1 cellular context compared by ENCODE assay signal in the genomic region with DNA sequence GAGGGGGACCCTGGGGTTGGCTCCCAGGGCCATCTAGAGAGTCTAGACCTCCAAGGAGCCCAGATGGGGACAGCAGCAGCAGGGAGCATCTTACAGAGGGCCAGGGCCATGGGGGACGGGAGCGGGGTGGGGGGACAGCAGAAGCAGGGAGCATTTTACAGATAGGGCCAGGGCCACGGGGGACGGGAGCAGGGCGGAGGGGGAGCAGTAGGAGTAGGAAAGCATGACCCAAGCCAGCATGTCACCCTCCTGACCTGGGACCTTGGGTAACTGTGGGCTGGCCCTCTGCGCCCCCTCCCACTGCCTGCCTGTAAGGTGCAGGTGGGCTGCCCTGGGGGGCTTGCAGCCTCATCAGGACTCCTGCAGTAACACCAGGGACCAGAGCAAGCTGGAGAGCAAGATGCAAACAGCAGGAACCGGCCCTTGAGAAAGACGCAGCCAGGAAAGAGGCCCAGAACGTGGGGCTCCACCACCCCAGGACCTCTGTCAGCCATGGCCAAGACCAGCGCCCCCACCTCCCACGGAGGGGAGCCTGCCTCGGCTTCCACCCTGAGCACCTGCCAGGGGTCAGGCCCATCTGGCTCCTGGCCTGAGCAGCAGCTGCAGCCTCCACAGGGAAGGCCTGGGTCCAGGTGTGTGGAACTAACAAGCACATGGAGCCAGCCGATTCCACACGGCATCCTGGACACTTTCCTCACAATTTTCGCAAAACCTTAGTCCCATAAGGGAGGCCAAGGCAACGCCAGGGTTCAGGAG.
TF ChIP-seq lines count a peak whose summit lies in the region.

No MANE protein-coding gene starts in this region.

TF ChIP-seq in A549, 52 proteins besides CTCF, POLR2A, EP300 and RAD21:
- no peak for TF ChIP-seq CHD2 (IDR thresholded peaks at IDR 0.05; ENCODE audit: low read length, partially characterized antibody)
- no peak for TF ChIP-seq HDAC2 (IDR thresholded peaks at IDR 0.05)
- TF ChIP-seq TP53 (CRISPR knock-in tag; IDR thresholded peaks at IDR 0.05), result no peak
- TF ChIP-seq EHMT2 (IDR thresholded peaks at IDR 0.05; ENCODE audit: low read depth), result no peak
- TF ChIP-seq RNF2 (IDR thresholded peaks at IDR 0.05; ENCODE audit: borderline replicate concordance, low read depth), result no peak
- TF ChIP-seq, protein P1, sequence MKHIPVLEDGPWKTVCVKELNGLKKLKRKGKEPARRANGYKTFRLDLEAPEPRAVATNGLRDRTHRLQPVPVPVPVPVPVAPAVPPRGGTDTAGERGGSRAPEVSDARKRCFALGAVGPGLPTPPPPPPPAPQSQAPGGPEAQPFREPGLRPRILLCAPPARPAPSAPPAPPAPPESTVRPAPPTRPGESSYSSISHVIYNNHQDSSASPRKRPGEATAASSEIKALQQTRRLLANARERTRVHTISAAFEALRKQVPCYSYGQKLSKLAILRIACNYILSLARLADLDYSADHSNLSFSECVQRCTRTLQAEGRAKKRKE (CRISPR knock-in tag; IDR thresholded peaks at IDR 0.05; ENCODE audit: low read depth), result no peak
- TF ChIP-seq GATA3 (IDR thresholded peaks at IDR 0.05; ENCODE audit: borderline replicate concordance), result no peak
- TF ChIP-seq ZSCAN20 (CRISPR knock-in tag; IDR thresholded peaks at IDR 0.05), result no peak
- TF ChIP-seq CEBPB (IDR thresholded peaks at IDR 0.05), result no peak
- no peak for TF ChIP-seq HOXB13 (CRISPR knock-in tag; IDR thresholded peaks at IDR 0.05; ENCODE audit: low read depth)
- TF ChIP-seq FOSB (CRISPR knock-in tag; IDR thresholded peaks at IDR 0.05), result no peak
- no peak for TF ChIP-seq KDM1A (IDR thresholded peaks at IDR 0.05; ENCODE audit: low read depth)
- no peak for TF ChIP-seq SREBF2 (IDR thresholded peaks at IDR 0.05)
- no peak for TF ChIP-seq BHLHE40 (IDR thresholded peaks at IDR 0.05; ENCODE audit: low read depth, low read length)
- no peak for TF ChIP-seq JUNB (IDR thresholded peaks at IDR 0.05)
- TF ChIP-seq, protein P2, sequence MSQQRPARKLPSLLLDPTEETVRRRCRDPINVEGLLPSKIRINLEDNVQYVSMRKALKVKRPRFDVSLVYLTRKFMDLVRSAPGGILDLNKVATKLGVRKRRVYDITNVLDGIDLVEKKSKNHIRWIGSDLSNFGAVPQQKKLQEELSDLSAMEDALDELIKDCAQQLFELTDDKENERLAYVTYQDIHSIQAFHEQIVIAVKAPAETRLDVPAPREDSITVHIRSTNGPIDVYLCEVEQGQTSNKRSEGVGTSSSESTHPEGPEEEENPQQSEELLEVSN (IDR thresholded peaks at IDR 0.05; ENCODE audit: borderline replicate concordance, low read depth), result no peak
- no peak for TF ChIP-seq MAZ (IDR thresholded peaks at IDR 0.05; ENCODE audit: borderline replicate concordance, low read depth, low read length)
- TF ChIP-seq, protein P3, sequence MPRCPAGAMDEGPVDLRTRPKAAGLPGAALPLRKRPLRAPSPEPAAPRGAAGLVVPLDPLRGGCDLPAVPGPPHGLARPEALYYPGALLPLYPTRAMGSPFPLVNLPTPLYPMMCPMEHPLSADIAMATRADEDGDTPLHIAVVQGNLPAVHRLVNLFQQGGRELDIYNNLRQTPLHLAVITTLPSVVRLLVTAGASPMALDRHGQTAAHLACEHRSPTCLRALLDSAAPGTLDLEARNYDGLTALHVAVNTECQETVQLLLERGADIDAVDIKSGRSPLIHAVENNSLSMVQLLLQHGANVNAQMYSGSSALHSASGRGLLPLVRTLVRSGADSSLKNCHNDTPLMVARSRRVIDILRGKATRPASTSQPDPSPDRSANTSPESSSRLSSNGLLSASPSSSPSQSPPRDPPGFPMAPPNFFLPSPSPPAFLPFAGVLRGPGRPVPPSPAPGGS (IDR thresholded peaks at IDR 0.05), result no peak
- TF ChIP-seq RFX5 (IDR thresholded peaks at IDR 0.05), result no peak
- no peak for TF ChIP-seq KDM5A (IDR thresholded peaks at IDR 0.05)
